In the genomic region with DNA sequence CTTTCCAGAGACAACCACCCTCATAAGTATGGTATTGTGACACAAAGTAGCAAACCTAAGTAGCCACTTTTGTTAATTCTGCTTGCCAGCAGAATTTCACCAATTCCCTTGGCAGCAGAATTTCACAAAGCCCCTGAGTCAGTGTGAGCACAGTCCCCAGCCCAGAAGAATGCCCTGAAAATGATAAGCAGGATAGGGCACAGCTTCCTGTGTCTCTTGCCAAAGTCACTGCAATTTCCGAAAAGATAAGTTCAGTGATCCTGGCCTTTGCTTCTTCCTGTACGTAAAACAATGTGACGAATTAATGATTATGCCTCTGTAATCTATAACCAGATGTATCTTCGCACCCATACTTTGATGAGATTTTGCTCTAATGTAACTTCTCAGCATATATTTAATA, we compare ENCODE assay signal across 30 cellular contexts. TPM values are rescaled to one million over a fixed set of nuclear protein-coding genes. Genes with fewer than 3 reads are reported as not detected.
A peak's percentile ranks its signal among the peaks of the same experiment; 100 is the strongest.
DNase-seq lines count a peak whose midpoint lies in the region; ATAC-seq and TF ChIP-seq lines count a peak whose summit lies in the region.
"Had no signal": no experiment of that assay in that cellular context is flagged by ENCODE, and none has a peak within 500 bp of the region (broad histone marks: within the 10 kb centered on the region; RNA-seq: fewer than 3 reads in every experiment).

No MANE protein-coding gene starts in this region.

- CTCF ChIA-PET in CD4-positive, alpha-beta memory T cell (lab: Charles Lee; ENCODE audit: partially characterized antibody), result interaction anchor here (1.1 to 7.7 kb wide), 12 partner anchors 10 to 210 kb away, joined by 3 to 86 read pairs (median 4); partner anchors contain the start of genes CDC6 and WIPF2

- H3K9me3 ChIP-seq in right cardiac atrium (ENCODE audit: control insufficient read depth, low read length) (no peaks in the 10 kb centered on the region), left ventricle myocardium inferior (replicated peaks) (no peaks in the 10 kb centered on the region), lower lobe of right lung (no peaks in the 10 kb centered on the region), prostate gland (no peaks in the 10 kb centered on the region), endodermal cell (ENCODE audit: control insufficient read depth, low read length) (no peaks in the 10 kb centered on the region)
- no peaks in the 10 kb centered on the region for H3K9me3 ChIP-seq in CD4-positive, alpha-beta memory T cell (ENCODE audit: control insufficient read depth in 1 of 2, low read length in 2 of 2)
- H3K9me3 ChIP-seq: breast epithelium, esophagus muscularis mucosa, gastrocnemius medialis, left lung, Peyer's patch, thoracic aorta had no signal

- WGBS in right cardiac atrium, result 40% methylated on average over 4 of the region's 4 CpGs
- WGBS in prostate gland, result 74% methylated on average over 4 of the region's 4 CpGs
- 96 to 97% methylated on average over 4 of the region's 4 CpGs for WGBS in endodermal cell (ENCODE audit: insufficient coverage in 1 of 2, insufficient read length in 1 of 2), 2 experiments

- no peaks in the 10 kb centered on the region for H3K36me3 ChIP-seq in left ventricle myocardium inferior
- no peaks in the 10 kb centered on the region for H3K36me3 ChIP-seq in lower lobe of right lung
- H3K36me3 ChIP-seq in prostate gland, result no peaks in the 10 kb centered on the region
- no peaks in the 10 kb centered on the region for H3K36me3 ChIP-seq in endodermal cell (ENCODE audit: control insufficient read depth, insufficient read depth, low read length)
- no peaks in the 10 kb centered on the region for H3K36me3 ChIP-seq in CD4-positive, alpha-beta memory T cell (ENCODE audit: insufficient read depth, low read length)
- H3K36me3 ChIP-seq: breast epithelium, esophagus muscularis mucosa, gastrocnemius medialis, left lung, Peyer's patch, thoracic aorta had no signal

- TF ChIP-seq CTCF in left ventricle myocardium inferior (IDR thresholded peaks at IDR 0.05; ENCODE audit: borderline replicate concordance), result no peak
- no peak for TF ChIP-seq CTCF in lower lobe of right lung (IDR thresholded peaks at IDR 0.05)
- no peak for TF ChIP-seq CTCF in prostate gland (IDR thresholded peaks at IDR 0.05)
- no peak for TF ChIP-seq CTCF in endodermal cell (conservative IDR thresholded peaks at IDR 0.05)

- H3K9ac ChIP-seq in endodermal cell (ENCODE audit: extremely low read depth, low read length, poor library complexity, severe bottlenecking), result no peak overlapping the region

- H3K27me3 Mint-ChIP-seq in endodermal cell (ENCODE audit: insufficient read depth), result peaks cover 6% of the 10 kb centered on the region
- H3K27me3 Mint-ChIP-seq in CD4-positive, alpha-beta memory T cell, result peaks cover 1 to 7% of the 10 kb centered on the region in 2 donors
- H3K27me3 Mint-ChIP-seq: activated naive CD4-positive, alpha-beta T cell treated with anti-CD3 and anti-CD28 coated beads, Interleukin-2, amount 50 U/mL, for 24 hours had no signal

- H3K36me3 Mint-ChIP-seq in endodermal cell (ENCODE audit: low read depth), result no peaks in the 10 kb centered on the region
- no peaks in the 10 kb centered on the region for H3K36me3 Mint-ChIP-seq in CD4-positive, alpha-beta memory T cell
- H3K36me3 Mint-ChIP-seq: activated naive CD4-positive, alpha-beta T cell treated with anti-CD3 and anti-CD28 coated beads, Interleukin-2, amount 50 U/mL, for 24 hours; IgD-negative memory B cell had no signal

- H3K27ac ChIP-seq in right cardiac atrium (ENCODE audit: low read length), result no peak overlapping the region
- H3K27ac ChIP-seq in left ventricle myocardium inferior (replicated peaks), result no peak overlapping the region
- peak overlapping the region; percentile 56 for H3K27ac ChIP-seq in lower lobe of right lung
- no peak overlapping the region for H3K27ac ChIP-seq in prostate gland
- no peak overlapping the region for H3K27ac ChIP-seq in endodermal cell (ENCODE audit: low read depth, low read length)
- no peak overlapping the region for H3K27ac ChIP-seq in CD4-positive, alpha-beta memory T cell (ENCODE audit: low read depth, low read length)
- H3K27ac ChIP-seq: breast epithelium, esophagus muscularis mucosa, gastrocnemius medialis, thoracic aorta had no signal

- POLR2A ChIA-PET in CD4-positive, alpha-beta memory T cell (lab: Charles Lee; ENCODE audit: partially characterized antibody), result interaction anchor here (1.0 to 1.1 kb wide), 2 partner anchors 92 to 128 kb away, joined by 3 read pairs; no protein-coding TSS in a partner anchor

- no peak overlapping the region for H3K27ac Mint-ChIP-seq in endodermal cell
- peak overlapping the region in 1 of 7 donors; percentile 50 for H3K27ac Mint-ChIP-seq in CD4-positive, alpha-beta memory T cell
- H3K27ac Mint-ChIP-seq: activated CD4-positive, alpha-beta T cell treated with anti-CD3 and anti-CD28 coated beads for 36 hours; activated CD8-positive, alpha-beta T cell treated with anti-CD3 and anti-CD28 coated beads, Interleukin-2, amount 10 ng/mL, durations not matched to agents 7 days and 5 days; activated naive CD4-positive, alpha-beta T cell treated with anti-CD3 and anti-CD28 coated beads, Interleukin-2, amount 50 U/mL, for 24 hours; activated T-helper 2 cell treated with anti-CD3 and anti-CD28 coated beads, Interferon-gamma antibody, Interleukin-2, Interleukin-4, amounts not matched to agents 10 μg/mL and 5 μg/mL and 100 μg/mL, durations not matched to agents 14 hours and 24 hours and 36 hours; H9; IgD-negative memory B cell had no signal

- no peaks in the 10 kb centered on the region for H3K4me1 Mint-ChIP-seq in endodermal cell
- H3K4me1 Mint-ChIP-seq in CD4-positive, alpha-beta memory T cell, result peaks cover 0 to 6% (median 2%) of the 10 kb centered on the region in 4 donors
- H3K4me1 Mint-ChIP-seq: H9 had no signal

- H3K9me3 Mint-ChIP-seq in endodermal cell, result no peaks in the 10 kb centered on the region
- no peaks in the 10 kb centered on the region for H3K9me3 Mint-ChIP-seq in CD4-positive, alpha-beta memory T cell
- H3K9me3 Mint-ChIP-seq: activated naive CD4-positive, alpha-beta T cell treated with anti-CD3 and anti-CD28 coated beads, Interleukin-2, amount 50 U/mL, for 24 hours; activated T-helper 2 cell treated with anti-CD3 and anti-CD28 coated beads, Interferon-gamma antibody, Interleukin-2, Interleukin-4, amounts not matched to agents 10 μg/mL and 5 μg/mL and 100 μg/mL, durations not matched to agents 14 hours and 24 hours and 36 hours; H9; IgD-negative memory B cell; neural crest cell had no signal

- no peak overlapping the region for H3K4me3 Mint-ChIP-seq in endodermal cell
- no peak overlapping the region for H3K4me3 Mint-ChIP-seq in CD4-positive, alpha-beta memory T cell
- H3K4me3 Mint-ChIP-seq: activated CD4-positive, alpha-beta T cell treated with anti-CD3 and anti-CD28 coated beads for 36 hours; activated CD8-positive, alpha-beta T cell treated with anti-CD3 and anti-CD28 coated beads, Interleukin-2, amount 10 ng/mL, durations not matched to agents 7 days and 5 days; activated naive CD4-positive, alpha-beta T cell treated with anti-CD3 and anti-CD28 coated beads, Interleukin-2, amount 50 U/mL, for 24 hours; H9; IgD-negative memory B cell; neural crest cell had no signal

- DNase-seq in right cardiac atrium, result no peak
- no peak for DNase-seq in left ventricle myocardium inferior
- DNase-seq in dermis microvascular lymphatic vessel endothelial cell (ENCODE audit: low read depth in 2 of 2), result peak; percentile 76 to 87
- no peak for DNase-seq in lower lobe of right lung
- no peak for DNase-seq in NCI-H1694 (lab: John Stamatoyannopoulos, UW)
- DNase-seq in prostate gland (ENCODE audit: low spot score), result no peak
- no peak for DNase-seq in endodermal cell
- DNase-seq in CD4-positive, alpha-beta memory T cell, result no peak
- DNase-seq: activated CD4-positive, alpha-beta T cell treated with anti-CD3 and anti-CD28 coated beads for 36 hours; activated CD8-positive, alpha-beta T cell treated with anti-CD3 and anti-CD28 coated beads, Interleukin-2, amount 10 ng/mL, durations not matched to agents 7 days and 5 days; DMS53; effector memory CD4-positive, alpha-beta T cell; gastrocnemius medialis; H9; hippocampal formation; left lung; NCI-H1105; NCI-H2029; NCI-H69; Peyer's patch; SIG-M5; stimulated activated naive CD8-positive, alpha-beta T cell treated with anti-CD3 and anti-CD28 coated beads, Interleukin-15, Interleukin-2, amounts not matched to agents 100 U/mL and 50 U/mL, for 24 hours; T-helper 1 cell had no signal

- no peak overlapping the region for H3K4me3 ChIP-seq in right cardiac atrium (ENCODE audit: low read length)
- no peak overlapping the region for H3K4me3 ChIP-seq in left ventricle myocardium inferior
- no peak overlapping the region for H3K4me3 ChIP-seq in lower lobe of right lung
- H3K4me3 ChIP-seq in prostate gland, result no peak overlapping the region
- H3K4me3 ChIP-seq in endodermal cell (ENCODE audit: low read length), result no peak overlapping the region
- H3K4me3 ChIP-seq in CD4-positive, alpha-beta memory T cell (ENCODE audit: low read length in 2 of 2), result no peak overlapping the region
- H3K4me3 ChIP-seq: breast epithelium, esophagus muscularis mucosa, gastrocnemius medialis, left lung, Peyer's patch, thoracic aorta had no signal

- intact Hi-C loops in right cardiac atrium (cut with DNase I), result loop anchor here in 3 of 4 donors (2.0 to 10.0 kb wide), 3 partner anchors 84 to 92 kb away; partner anchors contain the start of gene CDC6 (in 1 of the 3)
- intact Hi-C loops in left ventricle myocardium inferior (cut with micrococcal nuclease), result loop anchor here (10.0 kb wide), 1 partner anchor 92 kb away; no protein-coding TSS in a partner anchor
- intact Hi-C loops in lower lobe of right lung (cut with DNase I), result no loop called here
- intact Hi-C loops in prostate gland (cut with DNase I), result loop anchor here (2.0 to 5.0 kb wide), 2 partner anchors 88 to 154 kb away; no protein-coding TSS in a partner anchor
- intact Hi-C loops in CD4-positive, alpha-beta memory T cell (cut with micrococcal nuclease), result loop anchor here (10.0 kb wide), 2 partner anchors 212 to 332 kb away; partner anchors contain the start of gene TOP2A

- peak; percentile 55 to 79 for ATAC-seq in right cardiac atrium
- ATAC-seq in lower lobe of right lung, result peak; percentile 34 to 37
- ATAC-seq: activated CD4-positive, alpha-beta T cell treated with anti-CD3 and anti-CD28 coated beads for 36 hours; activated CD8-positive, alpha-beta T cell treated with anti-CD3 and anti-CD28 coated beads, Interleukin-2, amount 10 ng/mL, durations not matched to agents 7 days and 5 days; gastrocnemius medialis; left lung; stimulated activated naive CD8-positive, alpha-beta T cell treated with anti-CD3 and anti-CD28 coated beads, Interleukin-15, Interleukin-2, amounts not matched to agents 100 U/mL and 50 U/mL, for 24 hours had no signal

- H3K27me3 ChIP-seq in right cardiac atrium (ENCODE audit: control insufficient read depth, insufficient read depth), result no peaks in the 10 kb centered on the region
- peaks cover 15% of the 10 kb centered on the region for H3K27me3 ChIP-seq in left ventricle myocardium inferior (ENCODE audit: low read depth)
- no peaks in the 10 kb centered on the region for H3K27me3 ChIP-seq in lower lobe of right lung (ENCODE audit: low read depth)
- no peaks in the 10 kb centered on the region for H3K27me3 ChIP-seq in prostate gland (replicated peaks; ENCODE audit: insufficient read depth)
- H3K27me3 ChIP-seq in endodermal cell (ENCODE audit: control insufficient read depth, insufficient read depth, low read length, poor library complexity, severe bottlenecking), result no peaks in the 10 kb centered on the region
- no peaks in the 10 kb centered on the region for H3K27me3 ChIP-seq in CD4-positive, alpha-beta memory T cell (ENCODE audit: insufficient read depth, low read length)
- H3K27me3 ChIP-seq: breast epithelium, esophagus muscularis mucosa, gastrocnemius medialis, left lung, Peyer's patch had no signal

- H3K4me1 ChIP-seq in right cardiac atrium (ENCODE audit: control insufficient read depth, insufficient read depth, low read length) (no peaks in the 10 kb centered on the region), left ventricle myocardium inferior (peaks cover 17% of the 10 kb centered on the region), lower lobe of right lung (peaks cover 15% of the 10 kb centered on the region), prostate gland (replicated peaks) (no peaks in the 10 kb centered on the region), endodermal cell (ENCODE audit: control insufficient read depth, insufficient read depth, low read length) (no peaks in the 10 kb centered on the region)
- no peaks in the 10 kb centered on the region for H3K4me1 ChIP-seq in CD4-positive, alpha-beta memory T cell (ENCODE audit: insufficient read depth, low read length)
- H3K4me1 ChIP-seq: breast epithelium, gastrocnemius medialis had no signal

- no peak for TF ChIP-seq POLR2A in prostate gland (IDR thresholded peaks at IDR 0.05)

RNA-seq across cellular contexts. Expression of gene WIPF2, which starts 16.0 kb away (rescaled TPM):
- total RNA-seq in right cardiac atrium, result 10 to 100 TPM; 11.1 to 14.6 (median 13.5) TPM
- 8.2 TPM for polyA plus RNA-seq in right cardiac atrium
- total RNA-seq in left ventricle myocardium inferior, result 12.5 TPM
- 4.7 and 7.5 TPM in 2 replicates for total RNA-seq in dermis microvascular lymphatic vessel endothelial cell
- 42.4 TPM for total RNA-seq in lower lobe of right lung
- total RNA-seq in prostate gland, result 10 to 100 TPM; 12.6 to 27.0 TPM
- total RNA-seq in endodermal cell, result 10 to 100 TPM; 22.5 to 25.3 TPM
- polyA plus RNA-seq in endodermal cell (2013, experiment 1 of 2), result 25.6 TPM
- 24.2 TPM for polyA plus RNA-seq in endodermal cell (2013, experiment 2 of 2)
- 10 to 100 TPM; 34.4 to 34.7 TPM for total RNA-seq in CD4-positive, alpha-beta memory T cell
- polyA plus RNA-seq in CD4-positive, alpha-beta memory T cell, result 10 to 100 TPM in 1 of 2 donors, 1 to 10 TPM in 1; 5.2 to 13.6 TPM

RNA-seq across cellular contexts. Expression of gene RAPGEFL1, which starts 25.9 kb away (rescaled TPM):
- total RNA-seq in right cardiac atrium, result 1 to 10 TPM; 2.7 to 5.6 (median 4.1) TPM
- polyA plus RNA-seq in right cardiac atrium, result 3.8 TPM
- 3.7 TPM for total RNA-seq in left ventricle myocardium inferior
- 0.39 and 0.89 TPM in 2 replicates for total RNA-seq in dermis microvascular lymphatic vessel endothelial cell
- total RNA-seq in lower lobe of right lung, result 9.3 TPM
- 10 to 100 TPM; 14.2 to 25.1 TPM for total RNA-seq in prostate gland
- total RNA-seq in endodermal cell, result 10 to 100 TPM; 15.6 to 20.8 TPM
- polyA plus RNA-seq in endodermal cell (2013, experiment 1 of 2), result 19.9 TPM
- 15.5 TPM for polyA plus RNA-seq in endodermal cell (2013, experiment 2 of 2)
- total RNA-seq in CD4-positive, alpha-beta memory T cell, result 1 to 10 TPM; 5.4 to 6.5 TPM
- polyA plus RNA-seq in CD4-positive, alpha-beta memory T cell, result under 1 TPM in 1 of 2 donors, not detected in 1; 0.13 TPM

Comparison
In these comparisons a context has a peak if more than half of its experiments do, and no peak if none do; other contexts are left out.
1. DNase-seq: peak in dermis microvascular lymphatic vessel endothelial cell (2 of 2); none in right cardiac atrium (0 of 3), left ventricle myocardium inferior (single experiment), lower lobe of right lung (single experiment), NCI-H1694 (single experiment), prostate gland (single experiment), endodermal cell (single experiment) and CD4-positive, alpha-beta memory T cell (0 of 5).